ENCODE assay signal across 2 cellular contexts in the genomic region with DNA sequence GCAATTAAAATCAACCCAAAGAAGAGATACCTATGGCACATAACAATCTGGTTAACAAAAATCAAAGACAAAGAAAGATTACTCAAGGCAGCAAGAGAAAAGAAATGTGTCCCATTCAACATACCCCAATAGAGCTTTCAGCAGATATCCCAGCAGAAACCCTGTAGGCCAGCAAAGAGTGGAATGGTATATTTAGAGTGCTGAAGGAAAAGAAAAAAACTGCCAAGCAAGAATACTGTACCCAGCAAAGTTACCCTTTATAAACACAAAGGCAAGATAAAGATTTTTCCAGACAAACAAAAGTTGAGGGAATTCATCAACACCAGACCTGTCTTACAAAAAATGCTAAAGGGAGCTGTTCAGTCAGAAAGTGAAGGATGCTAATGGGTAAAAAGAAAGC.
TF ChIP-seq lines count a peak whose summit lies in the region.

No MANE protein-coding gene starts in this region.

TF ChIP-seq in HepG2, 621 proteins besides CTCF, POLR2A, EP300 and RAD21 (continued from another document):
- TF ChIP-seq FOXM1 (CRISPR knock-in tag; IDR thresholded peaks at IDR 0.05) = no peak
- no peak for TF ChIP-seq ZNF775 (CRISPR knock-in tag; IDR thresholded peaks at IDR 0.05; ENCODE audit: borderline replicate concordance)

TF ChIP-seq in GM23338, 12 proteins besides CTCF, POLR2A, EP300 and RAD21 (continued from another document):
- no peak for TF ChIP-seq REST (IDR thresholded peaks at IDR 0.05; ENCODE audit: unreplicated experiment)
